Comparison of ENCODE assay signal across 8 cellular contexts in the genomic region with DNA sequence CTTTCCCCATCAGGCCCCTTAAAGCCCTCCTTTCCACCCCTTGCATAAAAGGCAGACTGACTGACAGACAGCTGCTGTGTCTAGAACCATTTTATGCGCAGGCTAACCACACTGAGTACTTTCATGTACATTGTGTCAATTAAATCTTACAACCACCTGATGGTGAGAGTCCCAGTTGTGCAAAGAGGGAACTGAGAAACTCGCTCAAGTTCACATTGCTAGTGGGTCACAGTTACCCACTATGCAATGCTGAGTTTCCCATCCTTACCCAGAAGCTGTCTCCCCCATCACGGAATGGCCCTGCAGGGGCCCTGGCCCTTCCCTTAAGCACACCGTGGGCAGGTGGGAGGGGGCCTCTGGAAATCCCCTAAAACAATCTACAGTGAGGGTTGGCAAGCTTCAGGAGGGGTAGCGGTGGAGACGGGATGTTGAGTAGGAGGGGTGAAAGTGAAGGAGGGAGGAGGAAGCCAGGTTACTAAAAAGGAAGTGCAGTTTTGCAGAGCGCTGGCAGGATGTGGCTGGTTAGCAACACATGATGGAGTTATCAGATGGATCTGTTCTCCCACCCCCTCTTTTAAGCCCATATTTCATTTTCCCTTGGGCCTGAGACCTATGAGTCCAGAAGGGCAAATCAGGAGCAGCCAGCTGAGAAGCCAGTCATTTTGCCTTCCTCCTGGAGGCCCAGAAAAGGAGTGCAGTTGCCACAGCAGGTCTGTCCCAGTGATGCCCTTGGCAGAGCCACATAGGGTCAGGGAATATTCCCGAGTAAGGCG. TPM values are rescaled to one million over a fixed set of nuclear protein-coding genes. Genes with fewer than 3 reads are reported as not detected.
A peak's percentile ranks its signal among the peaks of the same experiment; 100 is the strongest.
DNase-seq lines count a peak whose midpoint lies in the region; ATAC-seq and TF ChIP-seq lines count a peak whose summit lies in the region.

No MANE protein-coding gene starts in this region.

- CTCF ChIA-PET in OCI-LY7 (lab: Charles Lee; ENCODE audit: unreplicated experiment), result interaction anchor here (1.1 to 1.7 kb wide), 2 partner anchors 14 to 17 kb away, joined by 3 to 5 read pairs; no protein-coding TSS in a partner anchor

- H3K4me1 ChIP-seq in OCI-LY7 (ENCODE audit: insufficient read depth, low read length, poor library complexity, severe bottlenecking) (peaks cover 75% of the 10 kb centered on the region), gastroesophageal sphincter (peaks cover 0 to 27% (median 3%) of the 10 kb centered on the region in 3 donors)

- no peak for TF ChIP-seq POLR2A in gastroesophageal sphincter (IDR thresholded peaks at IDR 0.05)

- peaks cover 15% of the 10 kb centered on the region for H3K36me3 ChIP-seq in OCI-LY7 (ENCODE audit: insufficient read depth, low read length)
- peaks cover 0 to 29% of the 10 kb centered on the region in 2 donors for H3K36me3 ChIP-seq in gastroesophageal sphincter

- no TSS peak for BruUV-seq in OCI-LY7 (replicated peaks; lab: Mats Ljungman, UMichigan)

- intact Hi-C loops in OCI-LY7 (cut with micrococcal nuclease; ENCODE audit: unreplicated experiment), result loop anchor here (1.0 to 10.0 kb wide), 6 partner anchors 10 to 751 kb away; partner anchors contain the start of genes MESD and MEX3B

- peaks cover 22% of the 10 kb centered on the region for H3K79me2 ChIP-seq in OCI-LY7 (ENCODE audit: insufficient read depth, low read depth, low read length)

- no peaks in the 10 kb centered on the region for H3K9me2 ChIP-seq in OCI-LY7 (ENCODE audit: insufficient read depth, low read length)

- POLR2A ChIA-PET in OCI-LY7 (lab: Charles Lee), result interaction anchor here (1.0 to 3.0 kb wide), 6 partner anchors 10 to 33 kb away, joined by 3 to 10 read pairs (median 4); partner anchors contain the start of gene STARD5

- H3K4me3 ChIP-seq in OCI-LY7 (ENCODE audit: low read depth, low read length, poor library complexity, severe bottlenecking), result peak overlapping the region; percentile 92
- H3K4me3 ChIP-seq in skin epidermis, result peak overlapping the region in 1 of 7 experiments; percentile 6
- no peak overlapping the region for H3K4me3 ChIP-seq in gastroesophageal sphincter

- TF ChIP-seq EP300 in gastroesophageal sphincter (IDR thresholded peaks at IDR 0.05), result no peak

- no peak overlapping the region; the same call in 1 of the 2 replicates for H2AFZ ChIP-seq in OCI-LY7 (ENCODE audit: low read length)

- H3K9me3 ChIP-seq in OCI-LY7 (ENCODE audit: low read length) (no peaks in the 10 kb centered on the region), gastroesophageal sphincter (no peaks in the 10 kb centered on the region)

- ATAC-seq in GM18519 (IDR thresholded peaks at IDR 0.05; ENCODE audit: low FRiP score, unreplicated experiment) (peak; percentile 64), HG02798 (IDR thresholded peaks at IDR 0.05; ENCODE audit: poor library complexity, unreplicated experiment) (peak; percentile 55), gastroesophageal sphincter (no peak)

- DNase-seq in OCI-LY7 (ENCODE audit: low spot score) (peak; percentile 95), EL (no peak), NCI-H2227 treated with DMSO at 0.1 percent for 48 hours (lab: John Stamatoyannopoulos, UW) (no peak)
- DNase-seq in activated effector memory CD4-positive, alpha-beta T cell treated with anti-CD3 and anti-CD28 coated beads, Interleukin-2, amount 50 U/mL, for 16 hours, result peak; percentile 90

- no peaks in the 10 kb centered on the region for H3K27me3 ChIP-seq in gastroesophageal sphincter

- WGBS in gastroesophageal sphincter (ENCODE audit: low coverage in 1 of 2), 2 donors, result 39 to 55% methylated on average over 3 to 6 of the region's 9 CpGs

- peak overlapping the region; percentile 98 for H3K27ac ChIP-seq in OCI-LY7 (ENCODE audit: low read depth, low read length, poor library complexity, severe bottlenecking)
- peak overlapping the region in 20 of 21 experiments; percentile 5 to 98 (median 68) for H3K27ac ChIP-seq in skin epidermis
- H3K27ac ChIP-seq in gastroesophageal sphincter, result peak overlapping the region in 2 of 4 donors; percentile 17 to 29

- TF ChIP-seq CTCF in OCI-LY7 (conservative IDR thresholded peaks at IDR 0.05; ENCODE audit: low read length) (no peak), gastroesophageal sphincter (IDR thresholded peaks at IDR 0.05) (no peak)

- H3K4me2 ChIP-seq in OCI-LY7 (ENCODE audit: low read length), result peak overlapping the region; percentile 91

- H4K20me1 ChIP-seq in OCI-LY7 (ENCODE audit: insufficient read depth, low read length), result no peaks in the 10 kb centered on the region

RNA-seq across cellular contexts. Expression of gene STARD5, which starts 30.0 kb away (rescaled TPM):
- total RNA-seq in OCI-LY7 (2014; rRNA removed; shearing (Covaris generic)), result 12.4 and 20.3 TPM in 2 replicates
- total RNA-seq in OCI-LY7 (2022) (6.5 and 8.3 TPM in 2 replicates), gastroesophageal sphincter (1 to 10 TPM; 1.3 to 6.7 (median 4.1) TPM)

Comparison
In these comparisons a context has a peak if more than half of its experiments do, and no peak if none do; other contexts are left out.
1. DNase-seq: peak in OCI-LY7 (single experiment) and activated effector memory CD4-positive, alpha-beta T cell treated with anti-CD3 and anti-CD28 coated beads, Interleukin-2, amount 50 U/mL, for 16 hours (single experiment); none in EL (single experiment) and NCI-H2227 treated with DMSO at 0.1 percent for 48 hours (single experiment).